Comparison of ENCODE assay signal across 20 cellular contexts in the genomic region with DNA sequence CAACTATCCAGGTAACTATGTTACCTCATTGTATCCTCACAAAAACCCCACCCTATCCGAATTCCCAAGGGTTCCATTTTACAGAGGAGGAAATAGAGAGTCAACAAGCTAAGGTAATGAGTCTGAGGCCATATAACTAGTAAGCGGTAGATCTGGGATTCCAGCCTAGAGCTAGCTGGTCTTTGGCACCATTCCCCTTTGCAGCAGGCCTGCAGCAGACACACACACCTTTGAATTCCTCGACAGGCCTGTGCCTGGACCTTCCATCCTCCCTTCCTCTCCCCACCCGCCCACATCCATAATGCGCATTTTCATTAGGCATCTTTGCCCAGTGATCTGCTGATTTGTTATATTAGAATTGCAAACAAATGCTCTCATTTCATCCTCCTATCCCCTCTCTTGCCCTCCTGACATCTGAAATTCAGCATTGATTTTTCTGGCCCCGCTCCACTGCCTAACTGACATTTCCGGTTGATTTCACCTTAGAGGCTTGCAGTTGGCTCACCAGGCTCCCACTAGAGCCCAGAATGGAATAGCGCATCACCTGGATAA.
"Had no signal": no experiment of that assay in that cellular context is flagged by ENCODE, and none has a peak within 500 bp of the region (broad histone marks: within the 10 kb centered on the region; RNA-seq: fewer than 3 reads in every experiment).

No MANE protein-coding gene starts in this region.

- H3K27ac Mint-ChIP-seq: activated CD4-positive, alpha-beta memory T cell treated with anti-CD3 and anti-CD28 coated beads, Interleukin-2, amount 10 ng/mL, durations not matched to agents 7 days and 5 days; activated naive CD8-positive, alpha-beta T cell treated with anti-CD3 and anti-CD28 coated beads for 36 hours; activated T-cell treated with anti-CD3 and anti-CD28 coated beads, Interleukin-2, amount 50 U/mL, for 72 hours; stimulated activated effector memory CD8-positive, alpha-beta T cell treated with anti-CD3 and anti-CD28 coated beads, Interleukin-12 subunit alpha, Interleukin-12 subunit beta, amount 100 ng/mL, for 72 hours had no signal

- H3K4me1 ChIP-seq: thyroid gland had no signal

- H3K36me3 ChIP-seq: brain microvascular endothelial cell, neutrophil, thyroid gland had no signal

- FAIRE-seq: frontal cortex, islet of Langerhans had no signal

- H3K9me3 ChIP-seq: neutrophil, thyroid gland had no signal

- H3K27ac ChIP-seq: brain microvascular endothelial cell, neutrophil, thyroid gland, VCaP had no signal

- H3K27me3 ChIP-seq: brain microvascular endothelial cell, neutrophil, thyroid gland had no signal

- H3K4me3 ChIP-seq: thyroid gland had no signal

- H3K36me3 Mint-ChIP-seq: activated naive CD8-positive, alpha-beta T cell treated with anti-CD3 and anti-CD28 coated beads for 36 hours; naive B cell; stimulated activated effector memory CD8-positive, alpha-beta T cell treated with anti-CD3 and anti-CD28 coated beads, Interleukin-12 subunit alpha, Interleukin-12 subunit beta, amount 100 ng/mL, for 72 hours had no signal

- H3K9me3 Mint-ChIP-seq: activated CD4-positive, alpha-beta memory T cell treated with anti-CD3 and anti-CD28 coated beads, Interleukin-2, amount 10 ng/mL, durations not matched to agents 7 days and 5 days; central memory CD8-positive, alpha-beta T cell; stimulated activated effector memory CD8-positive, alpha-beta T cell treated with anti-CD3 and anti-CD28 coated beads, Interleukin-12 subunit alpha, Interleukin-12 subunit beta, amount 100 ng/mL, for 72 hours had no signal

- H3K4me3 Mint-ChIP-seq: activated CD4-positive, alpha-beta memory T cell treated with anti-CD3 and anti-CD28 coated beads, Interleukin-2, amount 10 ng/mL, durations not matched to agents 7 days and 5 days; activated naive CD8-positive, alpha-beta T cell treated with anti-CD3 and anti-CD28 coated beads for 36 hours; activated T-cell treated with anti-CD3 and anti-CD28 coated beads, Interleukin-2, amount 50 U/mL, for 72 hours; central memory CD8-positive, alpha-beta T cell; naive B cell; stimulated activated effector memory CD8-positive, alpha-beta T cell treated with anti-CD3 and anti-CD28 coated beads, Interleukin-12 subunit alpha, Interleukin-12 subunit beta, amount 100 ng/mL, for 72 hours had no signal

- ATAC-seq: activated T-cell treated with anti-CD3 and anti-CD28 coated beads, Interleukin-2, amount 50 U/mL, for 72 hours; stimulated activated effector memory CD8-positive, alpha-beta T cell treated with anti-CD3 and anti-CD28 coated beads, Interleukin-12 subunit alpha, Interleukin-12 subunit beta, amount 100 ng/mL, for 72 hours had no signal

- H3K27me3 Mint-ChIP-seq: central memory CD8-positive, alpha-beta T cell; naive B cell had no signal

- DNase-seq: activated CD4-positive, alpha-beta memory T cell treated with anti-CD3 and anti-CD28 coated beads, Interleukin-2, amount 10 ng/mL, durations not matched to agents 7 days and 5 days; activated CD8-positive, alpha-beta memory T cell treated with anti-CD3 and anti-CD28 coated beads, Interleukin-2, amount 50 U/mL, for 4 hours; activated gamma-delta T cell; activated naive CD8-positive, alpha-beta T cell treated with anti-CD3 and anti-CD28 coated beads for 36 hours; activated T-cell treated with anti-CD3 and anti-CD28 coated beads, Interleukin-2, amount 50 U/mL, for 72 hours; anterior cingulate cortex; brain microvascular endothelial cell; cortex of kidney; head of caudate nucleus; mammary epithelial cell; naive B cell; retina; T1000; thyroid gland had no signal
